Comparison of ENCODE assay signal across 1 cellular context in the genomic region with DNA sequence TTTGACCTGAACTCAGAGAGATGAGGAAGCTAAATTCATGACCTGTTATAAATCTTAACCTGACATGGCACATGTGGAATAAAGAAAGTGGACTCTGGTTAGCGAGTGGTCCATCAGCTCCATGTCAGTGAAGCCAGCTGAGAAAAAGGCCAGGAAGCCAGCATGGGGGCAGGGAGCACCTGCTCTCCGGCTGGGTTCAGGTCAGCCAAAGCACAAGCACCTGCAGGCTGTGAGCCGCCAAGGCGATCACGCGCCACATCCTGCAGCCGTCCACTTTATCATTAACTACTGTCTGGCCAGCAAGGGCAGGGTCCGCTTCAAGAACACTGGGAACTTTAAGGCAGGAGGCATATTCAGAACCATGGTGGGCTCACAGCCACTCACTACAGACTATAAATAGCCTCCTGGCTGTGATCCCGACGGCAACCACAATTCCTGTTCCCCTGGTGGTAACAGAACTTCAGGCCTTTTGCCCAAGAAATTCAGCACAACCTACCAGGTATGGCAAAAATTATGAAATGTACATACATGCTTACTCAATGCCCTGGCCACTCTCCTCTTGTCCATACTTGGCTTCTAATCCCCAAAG.
A peak's percentile ranks its signal among the peaks of the same experiment; 100 is the strongest.
TF ChIP-seq lines count a peak whose summit lies in the region.

No MANE protein-coding gene starts in this region.

TF ChIP-seq in HepG2, 621 proteins besides CTCF, POLR2A, EP300 and RAD21 (continued from another document and continues in another):
- TF ChIP-seq, protein P1, sequence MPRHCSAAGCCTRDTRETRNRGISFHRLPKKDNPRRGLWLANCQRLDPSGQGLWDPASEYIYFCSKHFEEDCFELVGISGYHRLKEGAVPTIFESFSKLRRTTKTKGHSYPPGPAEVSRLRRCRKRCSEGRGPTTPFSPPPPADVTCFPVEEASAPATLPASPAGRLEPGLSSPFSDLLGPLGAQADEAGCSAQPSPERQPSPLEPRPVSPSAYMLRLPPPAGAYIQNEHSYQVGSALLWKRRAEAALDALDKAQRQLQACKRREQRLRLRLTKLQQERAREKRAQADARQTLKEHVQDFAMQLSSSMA (CRISPR knock-in tag; IDR thresholded peaks at IDR 0.05), result peak; percentile 70; the same call in 1 of the 2 replicates
- TF ChIP-seq ZBTB49 (CRISPR knock-in tag; IDR thresholded peaks at IDR 0.05; ENCODE audit: borderline replicate concordance), result peak; percentile 80; the same call in 1 of the 2 replicates
- TF ChIP-seq, protein P2, sequence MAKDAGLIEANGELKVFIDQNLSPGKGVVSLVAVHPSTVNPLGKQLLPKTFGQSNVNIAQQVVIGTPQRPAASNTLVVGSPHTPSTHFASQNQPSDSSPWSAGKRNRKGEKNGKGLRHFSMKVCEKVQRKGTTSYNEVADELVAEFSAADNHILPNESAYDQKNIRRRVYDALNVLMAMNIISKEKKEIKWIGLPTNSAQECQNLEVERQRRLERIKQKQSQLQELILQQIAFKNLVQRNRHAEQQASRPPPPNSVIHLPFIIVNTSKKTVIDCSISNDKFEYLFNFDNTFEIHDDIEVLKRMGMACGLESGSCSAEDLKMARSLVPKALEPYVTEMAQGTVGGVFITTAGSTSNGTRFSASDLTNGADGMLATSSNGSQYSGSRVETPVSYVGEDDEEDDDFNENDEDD (CRISPR knock-in tag; IDR thresholded peaks at IDR 0.05; ENCODE audit: borderline replicate concordance), result peak; percentile 84; the same call in 1 of the 2 replicates
- TF ChIP-seq HNF4A (CRISPR knock-in tag; IDR thresholded peaks at IDR 0.05), result peak; percentile 83
- TF ChIP-seq ELF1 (CRISPR knock-in tag; IDR thresholded peaks at IDR 0.05), result peak; percentile 25
- TF ChIP-seq BCL6 (CRISPR knock-in tag; IDR thresholded peaks at IDR 0.05), result peak; percentile 57
- TF ChIP-seq, protein P3, sequence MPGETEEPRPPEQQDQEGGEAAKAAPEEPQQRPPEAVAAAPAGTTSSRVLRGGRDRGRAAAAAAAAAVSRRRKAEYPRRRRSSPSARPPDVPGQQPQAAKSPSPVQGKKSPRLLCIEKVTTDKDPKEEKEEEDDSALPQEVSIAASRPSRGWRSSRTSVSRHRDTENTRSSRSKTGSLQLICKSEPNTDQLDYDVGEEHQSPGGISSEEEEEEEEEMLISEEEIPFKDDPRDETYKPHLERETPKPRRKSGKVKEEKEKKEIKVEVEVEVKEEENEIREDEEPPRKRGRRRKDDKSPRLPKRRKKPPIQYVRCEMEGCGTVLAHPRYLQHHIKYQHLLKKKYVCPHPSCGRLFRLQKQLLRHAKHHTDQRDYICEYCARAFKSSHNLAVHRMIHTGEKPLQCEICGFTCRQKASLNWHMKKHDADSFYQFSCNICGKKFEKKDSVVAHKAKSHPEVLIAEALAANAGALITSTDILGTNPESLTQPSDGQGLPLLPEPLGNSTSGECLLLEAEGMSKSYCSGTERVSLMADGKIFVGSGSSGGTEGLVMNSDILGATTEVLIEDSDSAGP (CRISPR knock-in tag; IDR thresholded peaks at IDR 0.05; ENCODE audit: borderline replicate concordance), result peak; percentile 72
- no peak for TF ChIP-seq RORA (CRISPR knock-in tag; IDR thresholded peaks at IDR 0.05)
- TF ChIP-seq ZBTB7B (CRISPR knock-in tag; IDR thresholded peaks at IDR 0.05), result peak; percentile 92
- peak; percentile 61 for TF ChIP-seq XRCC5 (optimal IDR thresholded peaks at IDR 0.05; ENCODE audit: low read length)
- TF ChIP-seq, protein P4, sequence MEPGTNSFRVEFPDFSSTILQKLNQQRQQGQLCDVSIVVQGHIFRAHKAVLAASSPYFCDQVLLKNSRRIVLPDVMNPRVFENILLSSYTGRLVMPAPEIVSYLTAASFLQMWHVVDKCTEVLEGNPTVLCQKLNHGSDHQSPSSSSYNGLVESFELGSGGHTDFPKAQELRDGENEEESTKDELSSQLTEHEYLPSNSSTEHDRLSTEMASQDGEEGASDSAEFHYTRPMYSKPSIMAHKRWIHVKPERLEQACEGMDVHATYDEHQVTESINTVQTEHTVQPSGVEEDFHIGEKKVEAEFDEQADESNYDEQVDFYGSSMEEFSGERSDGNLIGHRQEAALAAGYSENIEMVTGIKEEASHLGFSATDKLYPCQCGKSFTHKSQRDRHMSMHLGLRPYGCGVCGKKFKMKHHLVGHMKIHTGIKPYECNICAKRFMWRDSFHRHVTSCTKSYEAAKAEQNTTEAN (CRISPR knock-in tag; conservative IDR thresholded peaks at IDR 0.05), result peak; percentile 77; the same call in 1 of the 2 replicates
- peak; percentile 80; the same call in 1 of the 2 replicates for TF ChIP-seq ZNF724P (CRISPR knock-in tag; IDR thresholded peaks at IDR 0.05; ENCODE audit: borderline replicate concordance)
- peak; percentile 59; the same call in 1 of the 2 replicates for TF ChIP-seq ZBTB7A (CRISPR knock-in tag; IDR thresholded peaks at IDR 0.05)
- peak; percentile 69 for TF ChIP-seq MED1 (CRISPR knock-in tag; IDR thresholded peaks at IDR 0.05)
- TF ChIP-seq ZNF792 (CRISPR knock-in tag; IDR thresholded peaks at IDR 0.05), result 0 out of 2 replicates have a peak, but pooled peaks have one; percentile 17
- peak; percentile 78; the same call in 1 of the 2 replicates for TF ChIP-seq KDM5B (CRISPR knock-in tag; IDR thresholded peaks at IDR 0.05; ENCODE audit: borderline replicate concordance)
- peak; percentile 54; the same call in 1 of the 2 replicates for TF ChIP-seq ZNF609 (CRISPR knock-in tag; IDR thresholded peaks at IDR 0.05; ENCODE audit: borderline replicate concordance)
- no peak for TF ChIP-seq NPAS2 (CRISPR knock-in tag; IDR thresholded peaks at IDR 0.05; ENCODE audit: borderline replicate concordance)
- TF ChIP-seq SNAI1 (CRISPR knock-in tag; IDR thresholded peaks at IDR 0.05; ENCODE audit: borderline replicate concordance), result peak; percentile 95
- TF ChIP-seq ZNF280D (CRISPR knock-in tag; IDR thresholded peaks at IDR 0.05), result peak; percentile 80; the same call in 1 of the 2 replicates
- TF ChIP-seq ZNF607 (CRISPR knock-in tag; IDR thresholded peaks at IDR 0.05; ENCODE audit: borderline replicate concordance), result 0 out of 2 replicates have a peak, but pooled peaks have one; percentile 18
- TF ChIP-seq ISX (CRISPR knock-in tag; conservative IDR thresholded peaks at IDR 0.05), result 0 out of 2 replicates have a peak, but pooled peaks have one; percentile 10
- peak; percentile 50; the same call in 1 of the 2 replicates for TF ChIP-seq ZNF670 (CRISPR knock-in tag; IDR thresholded peaks at IDR 0.05; ENCODE audit: borderline replicate concordance)
- TF ChIP-seq ZNF543 (CRISPR knock-in tag; IDR thresholded peaks at IDR 0.05), result 0 out of 2 replicates have a peak, but pooled peaks have one; percentile 43
- TF ChIP-seq ZNF567 (CRISPR knock-in tag; IDR thresholded peaks at IDR 0.05; ENCODE audit: borderline replicate concordance), result peak; percentile 78
- TF ChIP-seq, protein P5, sequence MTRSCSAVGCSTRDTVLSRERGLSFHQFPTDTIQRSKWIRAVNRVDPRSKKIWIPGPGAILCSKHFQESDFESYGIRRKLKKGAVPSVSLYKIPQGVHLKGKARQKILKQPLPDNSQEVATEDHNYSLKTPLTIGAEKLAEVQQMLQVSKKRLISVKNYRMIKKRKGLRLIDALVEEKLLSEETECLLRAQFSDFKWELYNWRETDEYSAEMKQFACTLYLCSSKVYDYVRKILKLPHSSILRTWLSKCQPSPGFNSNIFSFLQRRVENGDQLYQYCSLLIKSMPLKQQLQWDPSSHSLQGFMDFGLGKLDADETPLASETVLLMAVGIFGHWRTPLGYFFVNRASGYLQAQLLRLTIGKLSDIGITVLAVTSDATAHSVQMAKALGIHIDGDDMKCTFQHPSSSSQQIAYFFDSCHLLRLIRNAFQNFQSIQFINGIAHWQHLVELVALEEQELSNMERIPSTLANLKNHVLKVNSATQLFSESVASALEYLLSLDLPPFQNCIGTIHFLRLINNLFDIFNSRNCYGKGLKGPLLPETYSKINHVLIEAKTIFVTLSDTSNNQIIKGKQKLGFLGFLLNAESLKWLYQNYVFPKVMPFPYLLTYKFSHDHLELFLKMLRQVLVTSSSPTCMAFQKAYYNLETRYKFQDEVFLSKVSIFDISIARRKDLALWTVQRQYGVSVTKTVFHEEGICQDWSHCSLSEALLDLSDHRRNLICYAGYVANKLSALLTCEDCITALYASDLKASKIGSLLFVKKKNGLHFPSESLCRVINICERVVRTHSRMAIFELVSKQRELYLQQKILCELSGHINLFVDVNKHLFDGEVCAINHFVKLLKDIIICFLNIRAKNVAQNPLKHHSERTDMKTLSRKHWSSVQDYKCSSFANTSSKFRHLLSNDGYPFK (CRISPR knock-in tag; IDR thresholded peaks at IDR 0.05; ENCODE audit: borderline replicate concordance), result peak; percentile 51; the same call in 1 of the 2 replicates
- TF ChIP-seq ZNF431 (CRISPR knock-in tag; IDR thresholded peaks at IDR 0.05; ENCODE audit: borderline replicate concordance, low read depth), result peak; percentile 57; the same call in 1 of the 2 replicates
- peak; percentile 67; the same call in 1 of the 2 replicates for TF ChIP-seq ERF (CRISPR knock-in tag; IDR thresholded peaks at IDR 0.05)
- TF ChIP-seq, protein P6, sequence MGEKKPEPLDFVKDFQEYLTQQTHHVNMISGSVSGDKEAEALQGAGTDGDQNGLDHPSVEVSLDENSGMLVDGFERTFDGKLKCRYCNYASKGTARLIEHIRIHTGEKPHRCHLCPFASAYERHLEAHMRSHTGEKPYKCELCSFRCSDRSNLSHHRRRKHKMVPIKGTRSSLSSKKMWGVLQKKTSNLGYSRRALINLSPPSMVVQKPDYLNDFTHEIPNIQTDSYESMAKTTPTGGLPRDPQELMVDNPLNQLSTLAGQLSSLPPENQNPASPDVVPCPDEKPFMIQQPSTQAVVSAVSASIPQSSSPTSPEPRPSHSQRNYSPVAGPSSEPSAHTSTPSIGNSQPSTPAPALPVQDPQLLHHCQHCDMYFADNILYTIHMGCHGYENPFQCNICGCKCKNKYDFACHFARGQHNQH (CRISPR knock-in tag; IDR thresholded peaks at IDR 0.05), result peak; percentile 79; the same call in 1 of the 2 replicates
- peak; percentile 75; the same call in 1 of the 2 replicates for TF ChIP-seq ZNF34 (CRISPR knock-in tag; IDR thresholded peaks at IDR 0.05; ENCODE audit: borderline replicate concordance)
- TF ChIP-seq CHD4 (IDR thresholded peaks at IDR 0.05; ENCODE audit: borderline replicate concordance, low read length), result no peak
- peak; percentile 97 for TF ChIP-seq MEF2D (CRISPR knock-in tag; IDR thresholded peaks at IDR 0.05)
- TF ChIP-seq ZNF343 (CRISPR knock-in tag; IDR thresholded peaks at IDR 0.05), result 0 out of 2 replicates have a peak, but pooled peaks have one; percentile 43
